ENCODE assay signal across 9 cellular contexts in genomic region chr17:50153650-50154575, GRCh38. TPM values are rescaled to one million over a fixed set of nuclear protein-coding genes. Genes with fewer than 3 reads are reported as not detected.
DNase-seq lines count a peak whose midpoint lies in the region; ATAC-seq, FAIRE-seq and TF ChIP-seq lines count a peak whose summit lies in the region.
"Had no signal": no experiment of that assay in that cellular context is flagged by ENCODE, and none has a peak within 500 bp of the region (broad histone marks: within the 10 kb centered on the region; RNA-seq: fewer than 3 reads in every experiment).

No MANE protein-coding gene starts in this region.

- TF ChIP-seq POLR2A in HepG2 (IDR thresholded peaks at IDR 0.05; ENCODE audit: insufficient read depth in 1 of 2, low read depth in 2 of 2, low read length in 2 of 2) = no peak

- H3K36me3 Mint-ChIP-seq in nephron (ENCODE audit: low read depth) = no peaks in the 10 kb centered on the region

- TF ChIP-seq RAD21 in liver (IDR thresholded peaks at IDR 0.05) = no peak
- TF ChIP-seq RAD21 in HepG2 (CRISPR knock-in tag; IDR thresholded peaks at IDR 0.05) = no peak

- POLR2A ChIA-PET in HepG2 (lab: Yijun Ruan, JAX) = no interaction called here

- DNase-seq in HepG2 (ENCODE audit: low spot score) (no peak), bronchial epithelial cell (ENCODE audit: low read depth) (peak; percentile 62), LoVo (ENCODE audit: low spot score) (no peak), NOMO-1 treated with dmso at 0.1 percent for 144 hours (lab: John Stamatoyannopoulos, UW; ENCODE audit: unreplicated experiment) (no peak), Kasumi-1 (lab: John Stamatoyannopoulos, UW) (no peak)
- DNase-seq: H9 had no signal

- no peaks in the 10 kb centered on the region for H3K79me2 ChIP-seq in HepG2 (ENCODE audit: insufficient read depth, low read length)

- peak overlapping the region in 1 of 3 experiments; percentile 81 for H3K4me3 Mint-ChIP-seq in nephron
- H3K4me3 Mint-ChIP-seq: H9 had no signal

- CTCF ChIA-PET in HepG2 (lab: Yijun Ruan, JAX; ENCODE audit: low intra/inter-chr PET ratio, low total read pairs) = no interaction called here

- no peak for TF ChIP-seq EP300 in HepG2 (IDR thresholded peaks at IDR 0.05; ENCODE audit: low read depth in 2 of 2, low read length in 2 of 2)
- no peak for TF ChIP-seq EP300 in HepG2 (CRISPR knock-in tag; IDR thresholded peaks at IDR 0.05; ENCODE audit: borderline replicate concordance)

- peak overlapping the region; percentile 92 to 99 (median 99) for H3K27ac Mint-ChIP-seq in nephron
- H3K27ac Mint-ChIP-seq: H9 had no signal

- ATAC-seq in HepG2 (no peak), HG03571 (IDR thresholded peaks at IDR 0.05; ENCODE audit: unreplicated experiment) (no peak)

- H3K4me1 Mint-ChIP-seq in nephron = peaks cover 18% of the 10 kb centered on the region

- peaks cover 1 to 25% (median 16%) of the 10 kb centered on the region in 4 donors for H3K4me1 ChIP-seq in liver (ENCODE audit: control insufficient read depth in 4 of 4, insufficient read depth in 4 of 4, low read length in 3 of 4)
- peaks cover 15% of the 10 kb centered on the region for H3K4me1 ChIP-seq in HepG2 (ENCODE audit: insufficient read depth, low read length)

- intact Hi-C loops in HepG2 (cut with micrococcal nuclease; ENCODE audit: unreplicated experiment) = no loop called here

- no peaks in the 10 kb centered on the region for H3K36me3 ChIP-seq in liver (ENCODE audit: control insufficient read depth in 4 of 4, insufficient read depth in 3 of 4, low read depth in 1 of 4, low read length in 3 of 4)
- no peaks in the 10 kb centered on the region for H3K36me3 ChIP-seq in HepG2 (replicated peaks in 1 of 2; ENCODE audit: control insufficient read depth in 1 of 2, insufficient read depth in 2 of 2, low read length in 2 of 2)
- H3K36me3 ChIP-seq in bronchial epithelial cell (ENCODE audit: control insufficient read depth, insufficient read depth, low read length) = no peaks in the 10 kb centered on the region

- no peak overlapping the region for H2AFZ ChIP-seq in HepG2 (ENCODE audit: low read length)

- TF ChIP-seq CTCF in liver (IDR thresholded peaks at IDR 0.05; ENCODE audit: low read depth, low read length, missing input control) (no peak), HepG2 (CRISPR knock-in tag; IDR thresholded peaks at IDR 0.05) (no peak), bronchial epithelial cell (IDR thresholded peaks at IDR 0.05; ENCODE audit: insufficient read depth, low read length, severe bottlenecking) (no peak), nephron (IDR thresholded peaks at IDR 0.05; ENCODE audit: unreplicated experiment in 3 of 3) (no peak)

- no peak overlapping the region for H3K4me2 ChIP-seq in HepG2 (ENCODE audit: low read depth, low read length)

- no peaks in the 10 kb centered on the region for H3K9me3 Mint-ChIP-seq in nephron
- H3K9me3 Mint-ChIP-seq: H9 had no signal

- no peaks in the 10 kb centered on the region for H4K20me1 ChIP-seq in HepG2 (ENCODE audit: insufficient read depth, low read length)

- in situ Hi-C loops in HepG2 (cut with HindIII; ENCODE audit: extremely low pct_ligation_motif_present, low pct_unique_long_range_greater_than_20kb) = no loop called here

- H3K9me3 ChIP-seq in liver (ENCODE audit: control insufficient read depth in 4 of 4, low read length in 3 of 4) (no peaks in the 10 kb centered on the region), HepG2 (ENCODE audit: low read length) (no peaks in the 10 kb centered on the region)

- H3K27ac ChIP-seq in liver (ENCODE audit: low read depth in 1 of 2, low read length in 2 of 2) (no peak overlapping the region), HepG2 (ENCODE audit: extremely low read length, insufficient read depth, low read length) (no peak overlapping the region)

- H3K9ac ChIP-seq in liver (ENCODE audit: low read depth in 1 of 2, low read length in 2 of 2) (peak overlapping the region in 1 of 2 donors; percentile 44), HepG2 (ENCODE audit: insufficient read depth, low read depth, low read length) (no peak overlapping the region)

- H3K27me3 ChIP-seq in liver (ENCODE audit: control insufficient read depth in 4 of 4, insufficient read depth in 4 of 4, low read length in 3 of 4) = no peaks in the 10 kb centered on the region
- H3K27me3 ChIP-seq in HepG2 (ENCODE audit: control insufficient read depth in 1 of 2, insufficient read depth in 2 of 2, low read length in 2 of 2) = peaks cover 2 to 14% of the 10 kb centered on the region in 2 experiments; a peak in 2 of 5 replicates
- H3K27me3 ChIP-seq in bronchial epithelial cell (ENCODE audit: control insufficient read depth, insufficient read depth, low read length) = no peaks in the 10 kb centered on the region

- no peak overlapping the region for H3K4me3 ChIP-seq in liver (ENCODE audit: low read depth in 1 of 3, low read length in 3 of 3)
- no peak overlapping the region for H3K4me3 ChIP-seq in HepG2 (replicated peaks in 1 of 3; ENCODE audit: insufficient read depth in 1 of 3, low read depth in 2 of 3, low read length in 3 of 3)
- H3K4me3 ChIP-seq in bronchial epithelial cell (ENCODE audit: low read depth, low read length) = no peak overlapping the region

- no TSS peak for BruUV-seq in HepG2 (replicated peaks; lab: Mats Ljungman, UMichigan)

- WGBS in liver = 65% methylated on average over 16 of the region's 16 CpGs
- WGBS in HepG2 (ENCODE audit: low lambda C conversion rate) = 12% methylated on average over 10 of the region's 16 CpGs

- H3K27me3 Mint-ChIP-seq in nephron (ENCODE audit: low read depth) = peaks cover 4% of the 10 kb centered on the region

- FAIRE-seq in HepG2 (lab: Jason Lieb, UNC) (no peak), bronchial epithelial cell (lab: Jason Lieb, UNC) (no peak)

RNA-seq across cellular contexts. Expression of gene PPP1R9B, which starts 3.4 kb away (rescaled TPM):
- 10 to 100 TPM in 1 of 2 donors, 1 to 10 TPM in 1; 7.4 to 26.1 TPM for total RNA-seq in liver
- polyA plus RNA-seq in liver = 1 to 10 TPM in 1 of 2 donors, under 1 TPM in 1; 0.90 to 6.7 TPM
- total RNA-seq in HepG2 (2016; rRNA removed; fragmentation: Illumina TruSeq; extraction: Trizol) = 11.0 and 15.8 TPM in 2 replicates
- total RNA-seq in HepG2 (2016; cell fraction: cytosol; rRNA removed; fragmentation: Illumina TruSeq; extraction: Trizol; ENCODE audit: low read depth) = 1.3 and 1.6 TPM in 2 replicates
- total RNA-seq in HepG2 (2016; cell fraction: insoluble cytoplasmic fraction; rRNA removed; fragmentation: Illumina TruSeq; extraction: Trizol) = 8.3 and 16.2 TPM in 2 replicates
- 7.0 and 7.3 TPM in 2 replicates for total RNA-seq in HepG2 (2016; cell fraction: membrane; rRNA removed; fragmentation: Illumina TruSeq; extraction: Trizol)
- total RNA-seq in HepG2 (2016; cell fraction: nucleus; rRNA removed; fragmentation: Illumina TruSeq; extraction: Trizol) = 10.9 and 13.5 TPM in 2 replicates
- polyA plus RNA-seq in HepG2 (2011; rRNA removed) = 8.7 and 9.4 TPM in 2 replicates
- 7.4 and 9.0 TPM in 2 replicates for polyA plus RNA-seq in HepG2 (2011; cell fraction: cytosol; rRNA removed)
- 13.1 and 16.4 TPM in 2 replicates for polyA plus RNA-seq in HepG2 (2011; cell fraction: nucleus; rRNA removed)
- polyA plus RNA-seq in HepG2 (2012) = 9.8 and 11.6 TPM in 2 replicates
- polyA plus RNA-seq in HepG2 (2016; cell fraction: cytosol; fragmentation: Illumina TruSeq; extraction: Trizol; ENCODE audit: low read depth) = 1.2 and 1.4 TPM in 2 replicates
- polyA plus RNA-seq in HepG2 (2016; cell fraction: insoluble cytoplasmic fraction; fragmentation: Illumina TruSeq; extraction: Trizol; ENCODE audit: low read depth) = 14.2 and 17.2 TPM in 2 replicates
- 7.2 TPM in 2 replicates for polyA plus RNA-seq in HepG2 (2016; cell fraction: membrane; fragmentation: Illumina TruSeq; extraction: Trizol; ENCODE audit: low read depth)
- 35.0 and 35.2 TPM in 2 replicates for polyA plus RNA-seq in HepG2 (2016; cell fraction: nucleus; fragmentation: Illumina TruSeq; extraction: Trizol; ENCODE audit: insufficient read depth, low read depth)
- polyA minus RNA-seq in HepG2 (2011; rRNA and poly(A)+ RNA removed; ENCODE audit: low replicate concordance) = 15.4 and 32.3 TPM in 2 replicates
- polyA minus RNA-seq in HepG2 (2011; cell fraction: cytosol; rRNA and poly(A)+ RNA removed) = 7.3 and 11.8 TPM in 2 replicates
- 7.8 and 9.3 TPM in 2 replicates for polyA minus RNA-seq in HepG2 (2011; cell fraction: nucleus; rRNA and poly(A)+ RNA removed)
- total RNA-seq in bronchial epithelial cell = 16.6 and 17.4 TPM in 2 replicates

RNA-seq across cellular contexts. Expression of gene SGCA, which starts 11.9 kb away (rescaled TPM):
- 1 to 10 TPM in 1 of 2 donors, not detected in 1; 1.3 TPM for total RNA-seq in liver
- 1 to 10 TPM in 1 of 2 donors, under 1 TPM in 1; 0.31 to 1.2 TPM for polyA plus RNA-seq in liver
- not detected in 2 replicates for total RNA-seq in HepG2 (2016; rRNA removed; fragmentation: Illumina TruSeq; extraction: Trizol)
- total RNA-seq in HepG2 (2016; cell fraction: cytosol; rRNA removed; fragmentation: Illumina TruSeq; extraction: Trizol; ENCODE audit: low read depth) = not detected in 2 replicates
- total RNA-seq in HepG2 (2016; cell fraction: insoluble cytoplasmic fraction; rRNA removed; fragmentation: Illumina TruSeq; extraction: Trizol) = not detected in 2 replicates
- not detected in 2 replicates for total RNA-seq in HepG2 (2016; cell fraction: membrane; rRNA removed; fragmentation: Illumina TruSeq; extraction: Trizol)
- total RNA-seq in HepG2 (2016; cell fraction: nucleus; rRNA removed; fragmentation: Illumina TruSeq; extraction: Trizol) = not detected in 2 replicates
- polyA plus RNA-seq in HepG2 (2011; rRNA removed) = not detected in 2 replicates
- not detected in 2 replicates for polyA plus RNA-seq in HepG2 (2011; cell fraction: cytosol; rRNA removed)
- polyA plus RNA-seq in HepG2 (2011; cell fraction: nucleus; rRNA removed) = 0.42 TPM in 1 of 2 replicates, not detected in the other
- polyA plus RNA-seq in HepG2 (2012) = not detected in 2 replicates
- polyA plus RNA-seq in HepG2 (2016; cell fraction: cytosol; fragmentation: Illumina TruSeq; extraction: Trizol; ENCODE audit: low read depth) = not detected in 2 replicates
- polyA plus RNA-seq in HepG2 (2016; cell fraction: insoluble cytoplasmic fraction; fragmentation: Illumina TruSeq; extraction: Trizol; ENCODE audit: low read depth) = not detected in 2 replicates
- polyA plus RNA-seq in HepG2 (2016; cell fraction: membrane; fragmentation: Illumina TruSeq; extraction: Trizol; ENCODE audit: low read depth) = not detected in 2 replicates
- polyA plus RNA-seq in HepG2 (2016; cell fraction: nucleus; fragmentation: Illumina TruSeq; extraction: Trizol; ENCODE audit: insufficient read depth, low read depth) = not detected in 2 replicates
- 0.19 TPM in 1 of 2 replicates, not detected in the other for polyA minus RNA-seq in HepG2 (2011; rRNA and poly(A)+ RNA removed; ENCODE audit: low replicate concordance)
- not detected in 2 replicates for polyA minus RNA-seq in HepG2 (2011; cell fraction: cytosol; rRNA and poly(A)+ RNA removed)
- polyA minus RNA-seq in HepG2 (2011; cell fraction: nucleus; rRNA and poly(A)+ RNA removed) = not detected in 2 replicates
- total RNA-seq in bronchial epithelial cell = 0.13 TPM in 1 of 2 replicates, not detected in the other

RNA-seq across cellular contexts. Expression of gene SAMD14, which starts 24.0 kb away (rescaled TPM):
- total RNA-seq in liver (under 1 TPM; 0.50 to 0.84 TPM), HepG2 (2016; rRNA removed; fragmentation: Illumina TruSeq; extraction: Trizol) (0.07 TPM in 1 of 2 replicates, not detected in the other), bronchial epithelial cell (under 0.01 and 0.26 TPM in 2 replicates)
- polyA plus RNA-seq in liver (under 1 TPM in 1 of 2 donors, not detected in 1; 0.67 TPM), HepG2 (2011; rRNA removed) (0.22 TPM in 1 of 2 replicates, not detected in the other)
- 0.18 and 0.20 TPM in 2 replicates for total RNA-seq in HepG2 (2016; cell fraction: cytosol; rRNA removed; fragmentation: Illumina TruSeq; extraction: Trizol; ENCODE audit: low read depth)
- total RNA-seq in HepG2 (2016; cell fraction: insoluble cytoplasmic fraction; rRNA removed; fragmentation: Illumina TruSeq; extraction: Trizol) = 0.04 TPM in 1 of 2 replicates, not detected in the other
- total RNA-seq in HepG2 (2016; cell fraction: membrane; rRNA removed; fragmentation: Illumina TruSeq; extraction: Trizol) = 0.09 and 0.14 TPM in 2 replicates
- total RNA-seq in HepG2 (2016; cell fraction: nucleus; rRNA removed; fragmentation: Illumina TruSeq; extraction: Trizol) = 0.09 TPM in 2 replicates
- polyA plus RNA-seq in HepG2 (2011; cell fraction: cytosol; rRNA removed) = 0.01 and 0.04 TPM in 2 replicates
- polyA plus RNA-seq in HepG2 (2011; cell fraction: nucleus; rRNA removed) = 0.24 and 0.29 TPM in 2 replicates
- 0.08 and 0.11 TPM in 2 replicates for polyA plus RNA-seq in HepG2 (2012)
- not detected in 2 replicates for polyA plus RNA-seq in HepG2 (2016; cell fraction: cytosol; fragmentation: Illumina TruSeq; extraction: Trizol; ENCODE audit: low read depth)
- 0.16 TPM in 1 of 2 replicates, not detected in the other for polyA plus RNA-seq in HepG2 (2016; cell fraction: insoluble cytoplasmic fraction; fragmentation: Illumina TruSeq; extraction: Trizol; ENCODE audit: low read depth)
- polyA plus RNA-seq in HepG2 (2016; cell fraction: membrane; fragmentation: Illumina TruSeq; extraction: Trizol; ENCODE audit: low read depth) = 0.19 TPM in 2 replicates
- polyA plus RNA-seq in HepG2 (2016; cell fraction: nucleus; fragmentation: Illumina TruSeq; extraction: Trizol; ENCODE audit: insufficient read depth, low read depth) = 0.53 TPM in 1 of 2 replicates, not detected in the other
- 0.28 and 0.30 TPM in 2 replicates for polyA minus RNA-seq in HepG2 (2011; rRNA and poly(A)+ RNA removed; ENCODE audit: low replicate concordance)
- polyA minus RNA-seq in HepG2 (2011; cell fraction: cytosol; rRNA and poly(A)+ RNA removed) = 0.09 and 0.20 TPM in 2 replicates
- 0.39 and 0.99 TPM in 2 replicates for polyA minus RNA-seq in HepG2 (2011; cell fraction: nucleus; rRNA and poly(A)+ RNA removed)

RNA-seq across cellular contexts. Expression of gene COL1A1, which starts 47.5 kb away (rescaled TPM):
- total RNA-seq in liver = 10 to 100 TPM; 15.3 to 72.5 TPM
- polyA plus RNA-seq in liver = 10 to 100 TPM in 1 of 2 donors, 1 to 10 TPM in 1; 8.3 to 56.3 TPM
- total RNA-seq in HepG2 (2016; rRNA removed; fragmentation: Illumina TruSeq; extraction: Trizol) = 0.17 TPM in 1 of 2 replicates, not detected in the other
- not detected in 2 replicates for total RNA-seq in HepG2 (2016; cell fraction: cytosol; rRNA removed; fragmentation: Illumina TruSeq; extraction: Trizol; ENCODE audit: low read depth)
- 0.03 and 0.06 TPM in 2 replicates for total RNA-seq in HepG2 (2016; cell fraction: insoluble cytoplasmic fraction; rRNA removed; fragmentation: Illumina TruSeq; extraction: Trizol)
- 0.09 and 0.24 TPM in 2 replicates for total RNA-seq in HepG2 (2016; cell fraction: membrane; rRNA removed; fragmentation: Illumina TruSeq; extraction: Trizol)
- total RNA-seq in HepG2 (2016; cell fraction: nucleus; rRNA removed; fragmentation: Illumina TruSeq; extraction: Trizol) = 0.68 and 0.72 TPM in 2 replicates
- polyA plus RNA-seq in HepG2 (2011; rRNA removed) = 0.05 and 0.14 TPM in 2 replicates
- polyA plus RNA-seq in HepG2 (2011; cell fraction: cytosol; rRNA removed) = 0.01 TPM in 1 of 2 replicates, not detected in the other
- 1.7 and 2.5 TPM in 2 replicates for polyA plus RNA-seq in HepG2 (2011; cell fraction: nucleus; rRNA removed)
- polyA plus RNA-seq in HepG2 (2012) = 0.19 TPM in 2 replicates
- polyA plus RNA-seq in HepG2 (2016; cell fraction: cytosol; fragmentation: Illumina TruSeq; extraction: Trizol; ENCODE audit: low read depth) = 0.03 TPM in 1 of 2 replicates, not detected in the other
- polyA plus RNA-seq in HepG2 (2016; cell fraction: insoluble cytoplasmic fraction; fragmentation: Illumina TruSeq; extraction: Trizol; ENCODE audit: low read depth) = 0.07 TPM in 1 of 2 replicates, not detected in the other
- not detected in 2 replicates for polyA plus RNA-seq in HepG2 (2016; cell fraction: membrane; fragmentation: Illumina TruSeq; extraction: Trizol; ENCODE audit: low read depth)
- 1.00 and 2.8 TPM in 2 replicates for polyA plus RNA-seq in HepG2 (2016; cell fraction: nucleus; fragmentation: Illumina TruSeq; extraction: Trizol; ENCODE audit: insufficient read depth, low read depth)
- polyA minus RNA-seq in HepG2 (2011; rRNA and poly(A)+ RNA removed; ENCODE audit: low replicate concordance) = 35.8 TPM in 1 of 2 replicates, not detected in the other
- 0.70 and 0.79 TPM in 2 replicates for polyA minus RNA-seq in HepG2 (2011; cell fraction: cytosol; rRNA and poly(A)+ RNA removed)
- 0.52 and 1.2 TPM in 2 replicates for polyA minus RNA-seq in HepG2 (2011; cell fraction: nucleus; rRNA and poly(A)+ RNA removed)
- total RNA-seq in bronchial epithelial cell = 10.5 and 15.3 TPM in 2 replicates

RNA-seq across cellular contexts. Expression of gene PDK2, which starts 58.8 kb away (rescaled TPM):
- 10 to 100 TPM in 1 of 2 donors, 1 to 10 TPM in 1; 8.6 to 24.5 TPM for total RNA-seq in liver
- 10 to 100 TPM; 32.4 to 36.6 TPM for polyA plus RNA-seq in liver
- 18.5 and 19.2 TPM in 2 replicates for total RNA-seq in HepG2 (2016; rRNA removed; fragmentation: Illumina TruSeq; extraction: Trizol)
- 6.4 and 13.9 TPM in 2 replicates for total RNA-seq in HepG2 (2016; cell fraction: cytosol; rRNA removed; fragmentation: Illumina TruSeq; extraction: Trizol; ENCODE audit: low read depth)
- total RNA-seq in HepG2 (2016; cell fraction: insoluble cytoplasmic fraction; rRNA removed; fragmentation: Illumina TruSeq; extraction: Trizol) = 16.2 and 19.8 TPM in 2 replicates
- 10.9 and 11.9 TPM in 2 replicates for total RNA-seq in HepG2 (2016; cell fraction: membrane; rRNA removed; fragmentation: Illumina TruSeq; extraction: Trizol)
- total RNA-seq in HepG2 (2016; cell fraction: nucleus; rRNA removed; fragmentation: Illumina TruSeq; extraction: Trizol) = 10.9 and 12.5 TPM in 2 replicates
- 59.7 and 66.6 TPM in 2 replicates for polyA plus RNA-seq in HepG2 (2011; rRNA removed)
- polyA plus RNA-seq in HepG2 (2011; cell fraction: cytosol; rRNA removed) = 33.2 and 46.3 TPM in 2 replicates
- polyA plus RNA-seq in HepG2 (2011; cell fraction: nucleus; rRNA removed) = 86.5 and 102 TPM in 2 replicates
- 17.2 and 27.4 TPM in 2 replicates for polyA plus RNA-seq in HepG2 (2012)
- polyA plus RNA-seq in HepG2 (2016; cell fraction: cytosol; fragmentation: Illumina TruSeq; extraction: Trizol; ENCODE audit: low read depth) = 9.3 and 10.8 TPM in 2 replicates
- polyA plus RNA-seq in HepG2 (2016; cell fraction: insoluble cytoplasmic fraction; fragmentation: Illumina TruSeq; extraction: Trizol; ENCODE audit: low read depth) = 22.3 and 32.8 TPM in 2 replicates
- 12.0 and 14.3 TPM in 2 replicates for polyA plus RNA-seq in HepG2 (2016; cell fraction: membrane; fragmentation: Illumina TruSeq; extraction: Trizol; ENCODE audit: low read depth)
- 21.9 and 24.6 TPM in 2 replicates for polyA plus RNA-seq in HepG2 (2016; cell fraction: nucleus; fragmentation: Illumina TruSeq; extraction: Trizol; ENCODE audit: insufficient read depth, low read depth)
- 111 and 113 TPM in 2 replicates for polyA minus RNA-seq in HepG2 (2011; rRNA and poly(A)+ RNA removed; ENCODE audit: low replicate concordance)
- polyA minus RNA-seq in HepG2 (2011; cell fraction: cytosol; rRNA and poly(A)+ RNA removed) = 22.7 and 28.5 TPM in 2 replicates
- 44.5 and 48.7 TPM in 2 replicates for polyA minus RNA-seq in HepG2 (2011; cell fraction: nucleus; rRNA and poly(A)+ RNA removed)
- total RNA-seq in bronchial epithelial cell = 0.79 and 3.5 TPM in 2 replicates
